Comparison of ENCODE assay signal across 8 cellular contexts in genomic region chr6:99905209-99906106, GRCh38.
DNase-seq lines count a peak whose midpoint lies in the region; ATAC-seq and TF ChIP-seq lines count a peak whose summit lies in the region.

No MANE protein-coding gene starts in this region.

- peak; percentile 98 for ATAC-seq in GM18511 (IDR thresholded peaks at IDR 0.05; ENCODE audit: unreplicated experiment)
- peak; percentile 93 for ATAC-seq in HG02852 (IDR thresholded peaks at IDR 0.05; ENCODE audit: unreplicated experiment)
- ATAC-seq in SK-N-SH treated with all-trans-retinoic acid at 6 μM for 48 hours, result peak; percentile 97

- no peaks in the 10 kb centered on the region for H3K4me1 Mint-ChIP-seq in activated naive CD4-positive, alpha-beta T cell treated with anti-CD3 and anti-CD28 coated beads, Interleukin-2, amount 10 ng/mL, durations not matched to agents 7 days and 5 days

- peak; percentile 40 for DNase-seq in AG09309 (ENCODE audit: low read depth)
- DNase-seq in NCI-H1092 (lab: John Stamatoyannopoulos, UW), result peak; percentile 44
- peak; percentile 22 for DNase-seq in globus pallidus (ENCODE audit: low spot score)
- no peak for DNase-seq in spleen
- DNase-seq in activated naive CD4-positive, alpha-beta T cell treated with anti-CD3 and anti-CD28 coated beads, Interleukin-2, amount 10 ng/mL, durations not matched to agents 7 days and 5 days, result no peak

- no peaks in the 10 kb centered on the region for H3K27me3 Mint-ChIP-seq in activated naive CD4-positive, alpha-beta T cell treated with anti-CD3 and anti-CD28 coated beads, Interleukin-2, amount 10 ng/mL, durations not matched to agents 7 days and 5 days

- no peaks in the 10 kb centered on the region for H3K36me3 Mint-ChIP-seq in activated naive CD4-positive, alpha-beta T cell treated with anti-CD3 and anti-CD28 coated beads, Interleukin-2, amount 10 ng/mL, durations not matched to agents 7 days and 5 days

- H3K27me3 ChIP-seq in spleen (replicated peaks in 1 of 7), result no peaks in the 10 kb centered on the region

- CTCF ChIA-PET in activated naive CD4-positive, alpha-beta T cell treated with anti-CD3 and anti-CD28 coated beads, Interleukin-2, amount 10 ng/mL, durations not matched to agents 7 days and 5 days (lab: Charles Lee), result interaction anchor here (0.5 to 1.5 kb wide), 5 partner anchors 8 to 171 kb away, joined by 3 to 4 read pairs (median 3); no protein-coding TSS in a partner anchor

- intact Hi-C loops in spleen (cut with DNase I; ENCODE audit: low total_unique reads), result no loop called here

- no peak overlapping the region for H3K27ac ChIP-seq in spleen

- no peak overlapping the region for H3K27ac Mint-ChIP-seq in activated naive CD4-positive, alpha-beta T cell treated with anti-CD3 and anti-CD28 coated beads, Interleukin-2, amount 10 ng/mL, durations not matched to agents 7 days and 5 days

- TF ChIP-seq POLR2A in spleen (IDR thresholded peaks at IDR 0.05), result no peak

- TF ChIP-seq CTCF in AG09309 (IDR thresholded peaks at IDR 0.05; ENCODE audit: control insufficient read depth, insufficient read depth, low read depth, low read length, missing control alignments), result peak; percentile 75
- peak in 6 of 11 experiments; percentile 8 to 44 (median 29) for TF ChIP-seq CTCF in spleen (IDR thresholded peaks at IDR 0.05 in 8 of 11, conservative IDR thresholded peaks at IDR 0.05 in 3 of 11)

- no peaks in the 10 kb centered on the region for H3K9me3 Mint-ChIP-seq in activated naive CD4-positive, alpha-beta T cell treated with anti-CD3 and anti-CD28 coated beads, Interleukin-2, amount 10 ng/mL, durations not matched to agents 7 days and 5 days

- H3K4me1 ChIP-seq in spleen, result no peaks in the 10 kb centered on the region

- no peaks in the 10 kb centered on the region for H3K36me3 ChIP-seq in spleen

- H3K4me3 ChIP-seq in AG09309 (ENCODE audit: control insufficient read depth, low read depth, low read length), result no peak overlapping the region
- H3K4me3 ChIP-seq in spleen, result no peak overlapping the region

- 50 to 61% (median 56%) methylated on average over 4 of the region's 4 CpGs for WGBS in spleen, 5 donors

- H3K4me3 Mint-ChIP-seq in activated naive CD4-positive, alpha-beta T cell treated with anti-CD3 and anti-CD28 coated beads, Interleukin-2, amount 10 ng/mL, durations not matched to agents 7 days and 5 days, result no peak overlapping the region

- no peaks in the 10 kb centered on the region for H3K9me3 ChIP-seq in spleen

TF ChIP-seq in SK-N-SH treated with all-trans-retinoic acid at 6 μM for 48 hours, 23 proteins besides CTCF, POLR2A, EP300 and RAD21:
- TF ChIP-seq GLIS3 (CRISPR knock-in tag; IDR thresholded peaks at IDR 0.05) (no peak), TCF4 (CRISPR knock-in tag; IDR thresholded peaks at IDR 0.05; ENCODE audit: borderline replicate concordance) (no peak), ZNF565 (CRISPR knock-in tag; conservative IDR thresholded peaks at IDR 0.05; ENCODE audit: low read depth) (no peak), ESRRG (CRISPR knock-in tag; IDR thresholded peaks at IDR 0.05) (no peak), SNAI2 (CRISPR knock-in tag; IDR thresholded peaks at IDR 0.05) (no peak), ISL1 (CRISPR knock-in tag; IDR thresholded peaks at IDR 0.05) (no peak), RARB (CRISPR knock-in tag; IDR thresholded peaks at IDR 0.05) (no peak), ZNF8 (CRISPR knock-in tag; IDR thresholded peaks at IDR 0.05) (no peak), TSHZ2 (CRISPR knock-in tag; IDR thresholded peaks at IDR 0.05) (no peak)

Comparison
In these comparisons a context has a peak if more than half of its experiments do, and no peak if none do; other contexts are left out.
1. DNase-seq: peak in AG09309 (single experiment), NCI-H1092 (single experiment) and globus pallidus (single experiment); none in spleen (single experiment) and activated naive CD4-positive, alpha-beta T cell treated with anti-CD3 and anti-CD28 coated beads, Interleukin-2, amount 10 ng/mL, durations not matched to agents 7 days and 5 days (single experiment).
2. Peak in every context shown above with its lines, with median percentiles within 50 percentile points of each other: ATAC-seq.